In genomic region chr5:123937230-123937629, GRCh38 we compare ENCODE assay signal across 8 cellular contexts.
DNase-seq lines count a peak whose midpoint lies in the region; ATAC-seq and TF ChIP-seq lines count a peak whose summit lies in the region.

No MANE protein-coding gene starts in this region.

- no peak overlapping the region for H2AFZ ChIP-seq in SK-N-SH (ENCODE audit: low read depth)

- H3K36me3 Mint-ChIP-seq in stimulated activated naive B cell treated with anti-CD40 and anti-IgM and Interleukin-4, amounts not matched to agents 10 μg/mL and 1 μg/mL and 100 μg/mL, for 72 hours: peaks cover 14 to 19% of the 10 kb centered on the region in 2 donors
- H3K36me3 Mint-ChIP-seq in T-helper 17 cell (ENCODE audit: low read depth): no peaks in the 10 kb centered on the region
- H3K36me3 Mint-ChIP-seq in activated CD4-positive, alpha-beta memory T cell treated with anti-CD3 and anti-CD28 coated beads, Interleukin-2, amount 10 ng/mL, durations not matched to agents 7 days and 5 days (ENCODE audit: low read depth): no peaks in the 10 kb centered on the region

- peak overlapping the region; percentile 1 for H3K27ac Mint-ChIP-seq in stimulated activated naive B cell treated with anti-CD40 and anti-IgM and Interleukin-4, amounts not matched to agents 10 μg/mL and 1 μg/mL and 100 μg/mL, for 72 hours
- H3K27ac Mint-ChIP-seq in T-helper 17 cell: no peak overlapping the region
- H3K27ac Mint-ChIP-seq in activated CD4-positive, alpha-beta memory T cell treated with anti-CD3 and anti-CD28 coated beads, Interleukin-2, amount 10 ng/mL, durations not matched to agents 7 days and 5 days: no peak overlapping the region

- TF ChIP-seq RAD21 in SK-N-SH (IDR thresholded peaks at IDR 0.05; ENCODE audit: low read length): peak; percentile 56

- H3K4me2 ChIP-seq in SK-N-SH: no peak overlapping the region

- ATAC-seq in gastroesophageal sphincter (no peak), T-helper 17 cell (no peak), HG02588 (IDR thresholded peaks at IDR 0.05; ENCODE audit: unreplicated experiment) (no peak)
- ATAC-seq in stimulated activated naive B cell treated with anti-CD40 and anti-IgM and Interleukin-4, amounts not matched to agents 10 μg/mL and 1 μg/mL and 100 μg/mL, for 72 hours (replicated peaks): peak; percentile 25 to 39

- H3K9me3 ChIP-seq in SK-N-SH (peaks cover 9% of the 10 kb centered on the region; the same call in 1 of the 2 replicates), gastroesophageal sphincter (peaks cover 0 to 28% (median 0%) of the 10 kb centered on the region in 3 donors), T-helper 17 cell (ENCODE audit: control insufficient read depth, low read length, poor library complexity, severe bottlenecking) (no peaks in the 10 kb centered on the region)

- no peaks in the 10 kb centered on the region for H3K27me3 Mint-ChIP-seq in stimulated activated naive B cell treated with anti-CD40 and anti-IgM and Interleukin-4, amounts not matched to agents 10 μg/mL and 1 μg/mL and 100 μg/mL, for 72 hours
- no peaks in the 10 kb centered on the region for H3K27me3 Mint-ChIP-seq in T-helper 17 cell
- no peaks in the 10 kb centered on the region for H3K27me3 Mint-ChIP-seq in activated CD4-positive, alpha-beta memory T cell treated with anti-CD3 and anti-CD28 coated beads, Interleukin-2, amount 10 ng/mL, durations not matched to agents 7 days and 5 days

- peaks cover 5 to 8% of the 10 kb centered on the region in 2 donors for H3K4me1 Mint-ChIP-seq in stimulated activated naive B cell treated with anti-CD40 and anti-IgM and Interleukin-4, amounts not matched to agents 10 μg/mL and 1 μg/mL and 100 μg/mL, for 72 hours
- no peaks in the 10 kb centered on the region for H3K4me1 Mint-ChIP-seq in T-helper 17 cell
- H3K4me1 Mint-ChIP-seq in activated CD4-positive, alpha-beta memory T cell treated with anti-CD3 and anti-CD28 coated beads, Interleukin-2, amount 10 ng/mL, durations not matched to agents 7 days and 5 days: no peaks in the 10 kb centered on the region

- TF ChIP-seq EP300 in SK-N-SH (IDR thresholded peaks at IDR 0.05; ENCODE audit: borderline replicate concordance in 1 of 2, low read depth in 1 of 2, low read length in 1 of 2) (no peak), gastroesophageal sphincter (IDR thresholded peaks at IDR 0.05) (no peak)

- H3K36me3 ChIP-seq in SK-N-SH (replicated peaks in 1 of 2; ENCODE audit: control insufficient read depth in 1 of 2, insufficient read depth in 2 of 2, low read length in 1 of 2) (no peaks in the 10 kb centered on the region), gastroesophageal sphincter (no peaks in the 10 kb centered on the region)

- no peaks in the 10 kb centered on the region for H3F3A ChIP-seq in SK-N-SH (replicated peaks; ENCODE audit: insufficient read depth)

- no peak overlapping the region for H3K9ac ChIP-seq in SK-N-SH

- no peak for TF ChIP-seq POLR2A in gastroesophageal sphincter (IDR thresholded peaks at IDR 0.05)

- CTCF ChIA-PET in SK-N-SH (lab: Yijun Ruan, JAX): interaction anchor here (0.8 kb wide), 1 partner anchor 1224 kb away, joined by 4 read pairs; no protein-coding TSS in a partner anchor
- CTCF ChIA-PET in activated CD4-positive, alpha-beta memory T cell treated with anti-CD3 and anti-CD28 coated beads, Interleukin-2, amount 10 ng/mL, durations not matched to agents 7 days and 5 days (lab: Charles Lee): no interaction called here

- in situ Hi-C loops in Caki2 (cut with HindIII; ENCODE audit: low pct_unique_long_range_greater_than_20kb, low sequenced_read_pairs): no loop called here

- no peak overlapping the region for H3K4me3 Mint-ChIP-seq in stimulated activated naive B cell treated with anti-CD40 and anti-IgM and Interleukin-4, amounts not matched to agents 10 μg/mL and 1 μg/mL and 100 μg/mL, for 72 hours
- H3K4me3 Mint-ChIP-seq in T-helper 17 cell: no peak overlapping the region
- H3K4me3 Mint-ChIP-seq in activated CD4-positive, alpha-beta memory T cell treated with anti-CD3 and anti-CD28 coated beads, Interleukin-2, amount 10 ng/mL, durations not matched to agents 7 days and 5 days: no peak overlapping the region

- H3K79me2 ChIP-seq in SK-N-SH (ENCODE audit: insufficient read depth): no peaks in the 10 kb centered on the region

- no peaks in the 10 kb centered on the region for H3K27me3 ChIP-seq in SK-N-SH (ENCODE audit: insufficient read depth)
- no peaks in the 10 kb centered on the region for H3K27me3 ChIP-seq in gastroesophageal sphincter

- H3K4me1 ChIP-seq in SK-N-SH (ENCODE audit: control insufficient read depth in 1 of 2, insufficient read depth in 2 of 2, low read depth in 1 of 2, low read length in 1 of 2) (no peaks in the 10 kb centered on the region), gastroesophageal sphincter (no peaks in the 10 kb centered on the region)

- peaks cover 18 to 23% of the 10 kb centered on the region in 2 donors for H3K9me3 Mint-ChIP-seq in stimulated activated naive B cell treated with anti-CD40 and anti-IgM and Interleukin-4, amounts not matched to agents 10 μg/mL and 1 μg/mL and 100 μg/mL, for 72 hours
- H3K9me3 Mint-ChIP-seq in activated CD4-positive, alpha-beta memory T cell treated with anti-CD3 and anti-CD28 coated beads, Interleukin-2, amount 10 ng/mL, durations not matched to agents 7 days and 5 days: peaks cover 12% of the 10 kb centered on the region

- TF ChIP-seq CTCF in SK-N-SH (IDR thresholded peaks at IDR 0.05) (peak; percentile 54), gastroesophageal sphincter (IDR thresholded peaks at IDR 0.05) (peak; percentile 47 to 78 (median 69))

- no peaks in the 10 kb centered on the region for H3K9me2 ChIP-seq in SK-N-SH

- no peak overlapping the region for H3K27ac ChIP-seq in SK-N-SH (ENCODE audit: low read depth in 2 of 2, low read length in 1 of 2)
- H3K27ac ChIP-seq in gastroesophageal sphincter: no peak overlapping the region

- POLR2A ChIA-PET in SK-N-SH (lab: Yijun Ruan, JAX): no interaction called here
- POLR2A ChIA-PET in activated CD4-positive, alpha-beta memory T cell treated with anti-CD3 and anti-CD28 coated beads, Interleukin-2, amount 10 ng/mL, durations not matched to agents 7 days and 5 days (lab: Charles Lee): no interaction called here

- H4K20me1 ChIP-seq in SK-N-SH (ENCODE audit: insufficient read depth): no peaks in the 10 kb centered on the region

- 57% methylated on average over 6 of the region's 6 CpGs for whole genome bisulfite sequencing in SK-N-SH (ENCODE audit: low lambda C conversion rate)
- WGBS in gastroesophageal sphincter (ENCODE audit: low coverage in 1 of 2), 2 donors: 51 to 74% methylated on average over 5 to 6 of the region's 6 CpGs

- peak; percentile 44 for DNase-seq in Caki2 (ENCODE audit: low read depth)
- peak; percentile 86 for DNase-seq in HT-29 (ENCODE audit: low spot score)
- DNase-seq in SK-N-SH: peak; percentile 26
- peak; percentile 13 for DNase-seq in stimulated activated naive B cell treated with anti-CD40 and anti-IgM and Interleukin-4, amounts not matched to agents 10 μg/mL and 1 μg/mL and 100 μg/mL, for 72 hours
- DNase-seq in T-helper 17 cell: no peak
- DNase-seq in activated CD4-positive, alpha-beta memory T cell treated with anti-CD3 and anti-CD28 coated beads, Interleukin-2, amount 10 ng/mL, durations not matched to agents 7 days and 5 days: no peak

- H3K4me3 ChIP-seq in SK-N-SH (ENCODE audit: low read depth in 2 of 2, low read length in 1 of 2) (no peak overlapping the region; a peak in 1 of 4 replicates), gastroesophageal sphincter (no peak overlapping the region)

TF ChIP-seq in SK-N-SH, 30 proteins besides CTCF, POLR2A, EP300 and RAD21:
- no peak for TF ChIP-seq IRF3 (IDR thresholded peaks at IDR 0.05; ENCODE audit: low read depth, low read length)
- peak; percentile 22 for TF ChIP-seq SMC3 (IDR thresholded peaks at IDR 0.05; ENCODE audit: low read depth, low read length)

Comparison
In these comparisons a context has a peak if more than half of its experiments do, and no peak if none do; other contexts are left out.
1. DNase-seq: peak in Caki2 (single experiment), HT-29 (single experiment), SK-N-SH (single experiment) and stimulated activated naive B cell treated with anti-CD40 and anti-IgM and Interleukin-4, amounts not matched to agents 10 μg/mL and 1 μg/mL and 100 μg/mL, for 72 hours (single experiment); none in T-helper 17 cell (0 of 3) and activated CD4-positive, alpha-beta memory T cell treated with anti-CD3 and anti-CD28 coated beads, Interleukin-2, amount 10 ng/mL, durations not matched to agents 7 days and 5 days (single experiment).
2. ATAC-seq: peak in stimulated activated naive B cell treated with anti-CD40 and anti-IgM and Interleukin-4, amounts not matched to agents 10 μg/mL and 1 μg/mL and 100 μg/mL, for 72 hours (2 of 2); none in gastroesophageal sphincter (single experiment), T-helper 17 cell (single experiment) and HG02588 (single experiment).